In the genomic region with DNA sequence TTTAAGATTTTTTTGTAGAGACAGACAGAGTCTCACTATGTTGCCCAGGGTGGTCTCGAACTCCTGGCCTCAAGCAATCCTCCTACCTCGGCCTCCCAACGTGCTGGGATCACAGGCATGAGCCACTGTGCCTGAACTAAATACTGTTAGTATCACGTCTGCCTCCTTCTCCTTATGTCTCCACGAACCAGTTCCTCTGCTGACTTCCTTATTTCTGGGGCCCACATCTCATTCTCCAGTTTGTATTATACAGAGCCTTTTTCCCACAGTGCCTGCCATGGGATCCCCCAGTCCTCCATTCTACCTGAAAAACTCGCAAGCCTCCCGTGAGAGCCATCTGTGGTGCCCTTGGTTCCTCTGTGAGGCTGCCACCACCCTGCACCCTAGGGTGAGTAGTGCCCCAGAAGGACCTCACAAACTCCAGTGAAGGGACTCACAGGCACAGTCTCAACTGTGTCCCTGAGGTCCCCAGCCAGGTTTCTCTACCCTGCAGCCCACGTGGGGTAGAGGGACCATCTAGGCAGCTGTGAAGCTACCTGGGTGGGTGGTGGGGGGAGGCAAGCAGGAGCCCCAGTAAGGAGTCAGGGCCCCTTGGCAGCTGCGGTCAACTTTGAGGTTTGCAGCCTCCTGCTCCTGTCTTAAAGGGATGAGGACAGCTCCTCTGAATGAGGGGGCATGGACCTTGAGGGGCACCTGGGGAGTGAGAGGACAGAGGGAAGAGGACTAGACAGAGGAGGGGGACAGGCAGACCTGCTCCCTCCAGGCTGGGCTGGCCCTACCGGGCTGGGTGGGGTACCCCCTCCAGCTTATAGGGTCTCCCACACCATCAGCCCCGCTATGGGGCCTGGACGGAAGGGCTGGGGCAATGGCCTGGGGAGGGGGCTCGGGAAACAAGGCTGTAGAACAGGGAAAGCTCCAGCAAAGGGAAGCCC, we compare ENCODE assay signal across 8 cellular contexts.
DNase-seq lines count a peak whose midpoint lies in the region; ATAC-seq lines count a peak whose summit lies in the region.

No MANE protein-coding gene starts in this region.

- peak overlapping the region; percentile 76 to 78 for H3K4me3 ChIP-seq in duodenal mucosa (ENCODE audit: low read depth in 1 of 2, low read length in 2 of 2)
- H3K4me3 ChIP-seq in mucosa of stomach (ENCODE audit: low read length) = peak overlapping the region; percentile 60

- H3K36me3 ChIP-seq in duodenal mucosa (ENCODE audit: control insufficient read depth in 1 of 2, insufficient read depth in 2 of 2, low read length in 2 of 2) = no peaks in the 10 kb centered on the region
- no peaks in the 10 kb centered on the region for H3K36me3 ChIP-seq in mucosa of stomach (ENCODE audit: control insufficient read depth, insufficient read depth, low read length)

- H3K27ac ChIP-seq in duodenal mucosa (ENCODE audit: low read depth, low read length) = peak overlapping the region; percentile 42

- peak; percentile 76 for DNase-seq in OCI-M1 (lab: John Stamatoyannopoulos, UW)
- DNase-seq in nucleus accumbens (lab: John Stamatoyannopoulos, UW) = no peak
- no peak for DNase-seq in OCI-M2 (lab: John Stamatoyannopoulos, UW; ENCODE audit: unreplicated experiment)

- no peaks in the 10 kb centered on the region for H3K9me3 ChIP-seq in duodenal mucosa (ENCODE audit: control insufficient read depth in 1 of 2, low read length in 2 of 2)
- H3K9me3 ChIP-seq in mucosa of stomach (ENCODE audit: control insufficient read depth, low read length) = no peaks in the 10 kb centered on the region

- ATAC-seq in GM21423 (IDR thresholded peaks at IDR 0.05; ENCODE audit: unreplicated experiment) (peak; percentile 28), HG03159 (IDR thresholded peaks at IDR 0.05; ENCODE audit: unreplicated experiment) (no peak), GM19324 (IDR thresholded peaks at IDR 0.05; ENCODE audit: low FRiP score, unreplicated experiment) (no peak)

- H3K4me1 ChIP-seq in duodenal mucosa (ENCODE audit: control insufficient read depth in 1 of 2, insufficient read depth in 2 of 2, low read length in 2 of 2) (peaks cover 14 to 25% of the 10 kb centered on the region in 2 donors), mucosa of stomach (ENCODE audit: control insufficient read depth, insufficient read depth, low read length) (peaks cover 5% of the 10 kb centered on the region)

- no peaks in the 10 kb centered on the region for H3K27me3 ChIP-seq in duodenal mucosa (ENCODE audit: control insufficient read depth in 1 of 2, insufficient read depth in 2 of 2, low read length in 2 of 2)
- H3K27me3 ChIP-seq in mucosa of stomach (ENCODE audit: control insufficient read depth, insufficient read depth, low read length) = peaks cover 9% of the 10 kb centered on the region

- H3K9ac ChIP-seq in duodenal mucosa (ENCODE audit: low read depth in 1 of 2, low read length in 2 of 2) (peak overlapping the region; percentile 71 to 80), mucosa of stomach (ENCODE audit: low read length) (peak overlapping the region; percentile 69)
